Comparison of ENCODE assay signal across 20 cellular contexts in the genomic region with DNA sequence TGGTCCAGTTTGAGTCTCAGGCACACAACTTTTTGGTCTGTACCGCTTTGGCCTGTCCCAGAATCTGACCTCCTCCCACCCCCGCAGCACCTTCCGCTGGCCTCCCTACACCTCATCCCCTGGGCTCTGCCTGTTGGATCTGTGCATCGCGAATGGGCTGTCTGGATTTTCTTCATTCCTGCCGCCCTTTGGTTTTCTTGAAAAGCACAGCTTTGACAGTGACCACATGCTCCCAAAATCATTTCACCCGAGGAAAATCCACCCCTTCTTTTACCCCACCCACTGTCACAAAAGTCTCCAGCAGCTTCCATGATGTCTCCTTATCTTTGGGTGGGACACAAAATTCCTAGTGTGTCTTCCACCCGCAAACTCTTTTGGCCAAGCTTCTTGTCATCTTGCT.
"Had no signal": no experiment of that assay in that cellular context is flagged by ENCODE, and none has a peak within 500 bp of the region (broad histone marks: within the 10 kb centered on the region; RNA-seq: fewer than 3 reads in every experiment).

No MANE protein-coding gene starts in this region.

- H3K27me3 ChIP-seq: colonic mucosa, dorsolateral prefrontal cortex, esophagus squamous epithelium had no signal

- H3K36me3 Mint-ChIP-seq: naive B cell had no signal

- H3K36me3 ChIP-seq: colonic mucosa, esophagus squamous epithelium, gastrocnemius medialis, heart right ventricle, left lung, lower lobe of right lung had no signal

- H3K4me3 ChIP-seq: colonic mucosa, dorsolateral prefrontal cortex, esophagus squamous epithelium, gastrocnemius medialis, heart right ventricle, left lung, lower lobe of right lung had no signal

- H3K9me3 ChIP-seq: colonic mucosa, esophagus squamous epithelium, gastrocnemius medialis, heart right ventricle, left lung, lower lobe of right lung had no signal

- DNase-seq: colonic mucosa; cortex of kidney; dermis blood vessel endothelial cell; dorsolateral prefrontal cortex; effector CD4-positive, alpha-beta T cell; effector memory CD4-positive, alpha-beta T cell; esophagus squamous epithelium; foreskin fibroblast; foreskin melanocyte; gastrocnemius medialis; glutamatergic neuron; heart right ventricle; hippocampal formation; left cardiac atrium; left lung; left ventricle myocardium superior; lower lobe of right lung; mesenchymal stem cell; midbrain; naive B cell had no signal

- H3K27ac ChIP-seq: colonic mucosa, esophagus squamous epithelium, gastrocnemius medialis, heart right ventricle, left lung, lower lobe of right lung had no signal

- H3K4me1 ChIP-seq: colonic mucosa, gastrocnemius medialis, left lung, lower lobe of right lung had no signal
